ENCODE assay signal across 10 cellular contexts in the genomic region with DNA sequence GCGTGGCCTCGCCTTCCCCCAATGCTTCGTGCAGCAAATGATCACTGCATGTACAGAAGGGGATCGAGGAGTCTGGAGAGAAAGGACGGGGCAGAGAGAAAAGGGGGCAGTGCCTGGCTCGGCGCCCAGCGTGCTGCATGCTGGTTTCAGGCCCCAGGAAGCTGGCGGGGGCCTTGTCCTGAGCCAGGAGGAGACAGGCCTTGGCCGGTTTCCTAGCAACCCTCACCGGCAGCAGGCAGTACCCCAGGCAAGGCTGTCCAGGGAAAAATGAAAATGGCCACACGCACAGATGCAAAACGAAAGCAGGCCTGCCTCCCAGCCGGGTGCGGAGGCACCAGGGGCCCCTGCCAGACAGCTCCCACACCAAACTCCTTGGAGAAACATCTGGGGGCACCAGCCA.
DNase-seq lines count a peak whose midpoint lies in the region; ATAC-seq and TF ChIP-seq lines count a peak whose summit lies in the region.
"Had no signal": no experiment of that assay in that cellular context is flagged by ENCODE, and none has a peak within 500 bp of the region (broad histone marks: within the 10 kb centered on the region; RNA-seq: fewer than 3 reads in every experiment).

No MANE protein-coding gene starts in this region.

- H3K27me3 ChIP-seq in ovary (no peaks in the 10 kb centered on the region), WERI-Rb-1 (ENCODE audit: insufficient read depth, low read depth, severe bottlenecking) (no peaks in the 10 kb centered on the region), gastroesophageal sphincter (no peaks in the 10 kb centered on the region)

- H3K4me1 ChIP-seq in ovary (ENCODE audit: insufficient read depth) (peaks cover 6% of the 10 kb centered on the region), gastroesophageal sphincter (peaks cover 0 to 33% (median 0%) of the 10 kb centered on the region in 3 donors)

- H3K9me3 ChIP-seq in ovary: no peaks in the 10 kb centered on the region
- no peaks in the 10 kb centered on the region for H3K9me3 ChIP-seq in WERI-Rb-1 (ENCODE audit: severe bottlenecking)
- H3K9me3 ChIP-seq in gastroesophageal sphincter: no peaks in the 10 kb centered on the region

- TF ChIP-seq CTCF in ovary (IDR thresholded peaks at IDR 0.05) (no peak), WERI-Rb-1 (IDR thresholded peaks at IDR 0.05; ENCODE audit: low read depth, low read length) (no peak), gastroesophageal sphincter (IDR thresholded peaks at IDR 0.05) (no peak)

- TF ChIP-seq EP300 in ovary (IDR thresholded peaks at IDR 0.05): no peak
- TF ChIP-seq EP300 in gastroesophageal sphincter (IDR thresholded peaks at IDR 0.05): no peak

- no peaks in the 10 kb centered on the region for H3K36me3 ChIP-seq in ovary
- no peaks in the 10 kb centered on the region for H3K36me3 ChIP-seq in WERI-Rb-1
- H3K36me3 ChIP-seq in gastroesophageal sphincter: no peaks in the 10 kb centered on the region

- DNase-seq in COR-L47 (lab: John Stamatoyannopoulos, UW) (peak; percentile 94), NCI-H345 (lab: John Stamatoyannopoulos, UW) (peak; percentile 74), dedifferentiated amniotic fluid mesenchymal stem cell (ENCODE audit: extremely low spot score) (peak; percentile 31), ovary (peak; percentile 37 to 72 (median 59)), WERI-Rb-1 (no peak)

- WGBS in ovary, 3 donors: 16 to 17% (median 16%) methylated on average over 15 of the region's 15 CpGs
- 42% methylated on average over 7 of the region's 15 CpGs; no CpG with 5 or more reads in 1 of the 2 donors for WGBS in gastroesophageal sphincter (ENCODE audit: low coverage in 1 of 2), 2 donors

- TF ChIP-seq POLR2A in ovary (IDR thresholded peaks at IDR 0.05) (no peak), gastroesophageal sphincter (IDR thresholded peaks at IDR 0.05) (no peak)

- intact Hi-C loops in ovary (cut with DNase I): loop anchor here in 1 of 4 donors (10.0 kb wide), 1 partner anchor 133 kb away; no protein-coding TSS in a partner anchor

- H3K27ac ChIP-seq in ovary (no peak overlapping the region), WERI-Rb-1 (no peak overlapping the region), gastroesophageal sphincter (peak overlapping the region in 1 of 4 donors; percentile 52)
- H3K27ac ChIP-seq: KMS-11 had no signal

- ATAC-seq in GM19455 (IDR thresholded peaks at IDR 0.05; ENCODE audit: unreplicated experiment) (no peak), gastroesophageal sphincter (no peak), HG03175 (IDR thresholded peaks at IDR 0.05; ENCODE audit: unreplicated experiment) (no peak)
- ATAC-seq: HCT116 had no signal

- peak overlapping the region; percentile 15 for H3K4me3 ChIP-seq in ovary
- H3K4me3 ChIP-seq in WERI-Rb-1 (ENCODE audit: low read depth, low read length): no peak overlapping the region
- peak overlapping the region in 1 of 2 donors; percentile 23 for H3K4me3 ChIP-seq in gastroesophageal sphincter
